8 cellular contexts compared by ENCODE assay signal in genomic region chr2:149017116-149017985, GRCh38. TPM values are rescaled to one million over a fixed set of nuclear protein-coding genes. Genes with fewer than 3 reads are reported as not detected.
DNase-seq lines count a peak whose midpoint lies in the region; ATAC-seq and TF ChIP-seq lines count a peak whose summit lies in the region.

No MANE protein-coding gene starts in this region.

- intact Hi-C loops in adrenal gland (cut with DNase I) (loop anchor here (5.0 to 10.0 kb wide), 3 partner anchors 297 to 545 kb away; no protein-coding TSS in a partner anchor), heart right ventricle (cut with DNase I) (loop anchor here (2.0 to 10.0 kb wide), 5 partner anchors 297 to 545 kb away; no protein-coding TSS in a partner anchor)

- H3K4me3 ChIP-seq in AG10803 (ENCODE audit: low read length) (no peak overlapping the region), adrenal gland (no peak overlapping the region), heart right ventricle (no peak overlapping the region)

- no peaks in the 10 kb centered on the region for H3K27me3 ChIP-seq in adrenal gland
- H3K27me3 ChIP-seq in heart right ventricle, result peaks cover 0 to 3% (median 0%) of the 10 kb centered on the region in 7 donors

- TF ChIP-seq CTCF in AG10803 (conservative IDR thresholded peaks at IDR 0.05; ENCODE audit: low read length), result peak; percentile 94
- peak; percentile 67 to 93 (median 80) for TF ChIP-seq CTCF in adrenal gland (IDR thresholded peaks at IDR 0.05)
- peak; percentile 76 to 93 (median 88) for TF ChIP-seq CTCF in heart right ventricle (IDR thresholded peaks at IDR 0.05)

- ATAC-seq in GM19468 (IDR thresholded peaks at IDR 0.05; ENCODE audit: extremely low read depth, unreplicated experiment), result peak; percentile 10
- ATAC-seq in heart right ventricle, result peak; percentile 51 to 79 (median 66)
- ATAC-seq in HG02623 (IDR thresholded peaks at IDR 0.05; ENCODE audit: unreplicated experiment), result no peak

- H3K4me1 ChIP-seq in adrenal gland (replicated peaks in 1 of 2), result peaks cover 0 to 6% of the 10 kb centered on the region in 2 donors
- H3K4me1 ChIP-seq in heart right ventricle, result peaks cover 0 to 7% (median 0%) of the 10 kb centered on the region in 9 donors

- no peak for TF ChIP-seq POLR2A in adrenal gland (IDR thresholded peaks at IDR 0.05)

- H3K27ac ChIP-seq in adrenal gland (no peak overlapping the region), heart right ventricle (no peak overlapping the region)

- no peaks in the 10 kb centered on the region for H3K36me3 ChIP-seq in adrenal gland (replicated peaks in 1 of 2)
- H3K36me3 ChIP-seq in heart right ventricle, result no peaks in the 10 kb centered on the region

- WGBS in adrenal gland, 4 donors, result 51 to 52% (median 51%) methylated on average over 14 of the region's 14 CpGs
- WGBS in heart right ventricle, 2 donors, result 52% methylated on average over 14 of the region's 14 CpGs

- H3K9me3 ChIP-seq in adrenal gland (replicated peaks in 1 of 3) (no peaks in the 10 kb centered on the region), heart right ventricle (no peaks in the 10 kb centered on the region)

- peak; percentile 76 for DNase-seq in AG10803 (ENCODE audit: low read depth)
- DNase-seq in NCI-H1436 (lab: John Stamatoyannopoulos, UW), result peak; percentile 75
- DNase-seq in T-helper 1 cell, result peak; percentile 29 to 71 (median 55)
- DNase-seq in adrenal gland, result peak; percentile 73 to 93 (median 81)
- DNase-seq in heart right ventricle, result peak; percentile 47 to 80
- peak; percentile 74 for DNase-seq in retina

RNA-seq across cellular contexts. Expression of gene LYPD6B, which starts 21.1 kb away (rescaled TPM):
- total RNA-seq in adrenal gland (under 1 TPM in 6 of 8 donors, not detected in 2; 0.22 to 0.55 (median 0.50) TPM), heart right ventricle (under 1 TPM in 1 of 10 donors, not detected in 9; 0.21 TPM)
- polyA plus RNA-seq in adrenal gland (under 1 TPM; 0.15 to 0.98 (median 0.80) TPM), heart right ventricle (not detected)
